In genomic region chr1:218718977-218719376, GRCh38 we compare ENCODE assay signal across 19 cellular contexts.
"Had no signal": no experiment of that assay in that cellular context is flagged by ENCODE, and none has a peak within 500 bp of the region (broad histone marks: within the 10 kb centered on the region; RNA-seq: fewer than 3 reads in every experiment).

No MANE protein-coding gene starts in this region.

- H3K27me3 ChIP-seq: adrenal gland, foreskin keratinocyte, heart left ventricle had no signal

- H3K4me1 ChIP-seq: adrenal gland, foreskin keratinocyte, left ventricle myocardium inferior, psoas muscle had no signal

- ATAC-seq: foreskin keratinocyte; heart left ventricle; natural killer cell treated with Interleukin-12 subunit alpha and Interleukin-12 subunit beta and Interleukin-15 and Interleukin-18, amount 100 ng/mL, for 72 hours; psoas muscle had no signal

- H3K9me3 Mint-ChIP-seq: activated T-helper 2 cell treated with anti-CD3 and anti-CD28 coated beads, Interferon-gamma antibody, Interleukin-2, Interleukin-4, amounts not matched to agents 10 μg/mL and 5 μg/mL and 100 μg/mL, durations not matched to agents 14 hours and 24 hours and 36 hours; stimulated activated naive CD8-positive, alpha-beta T cell treated with anti-CD3 and anti-CD28 coated beads, Interleukin-15, Interleukin-2, amounts not matched to agents 100 ng/mL and 50 ng/mL, for 24 hours; T-helper 1 cell treated with Interleukin-12 subunit alpha and Interleukin-12 subunit beta and Interleukin-4 antibody, amounts not matched to agents 30 μg/mL and 1 μg/mL, for 36 hours had no signal

- DNase-seq: activated CD4-positive, alpha-beta T cell treated with anti-CD3 and anti-CD28 coated beads, Interleukin-2, amount 50 U/mL, for 1 hour; activated CD4-positive, CD25-positive, alpha-beta regulatory T cell; activated naive CD4-positive, alpha-beta T cell treated with anti-CD3 and anti-CD28 coated beads, Interleukin-2, amount 10 ng/mL, durations not matched to agents 7 days and 5 days; adrenal gland; effector CD4-positive, alpha-beta T cell; foreskin keratinocyte; heart left ventricle; kidney; left ventricle myocardium inferior; mesenchymal stem cell; psoas muscle; stimulated activated CD4-positive, alpha-beta T cell treated with anti-CD3 and anti-CD28 coated beads, Interleukin-4, amount 100 ng/mL, for 1 hour; stimulated activated CD8-positive, alpha-beta memory T cell treated with anti-CD3 and anti-CD28 coated beads, Interleukin-4, amount 100 ng/mL, for 48 hours had no signal

- H3K27ac Mint-ChIP-seq: activated naive CD4-positive, alpha-beta T cell treated with anti-CD3 and anti-CD28 coated beads, Interleukin-2, amount 10 ng/mL, durations not matched to agents 7 days and 5 days; activated T-helper 2 cell treated with anti-CD3 and anti-CD28 coated beads, Interferon-gamma antibody, Interleukin-2, Interleukin-4, amounts not matched to agents 10 μg/mL and 5 μg/mL and 100 μg/mL, durations not matched to agents 14 hours and 24 hours and 36 hours; natural killer cell treated with Interleukin-12 subunit alpha and Interleukin-12 subunit beta and Interleukin-15 and Interleukin-18, amount 100 ng/mL, for 72 hours; stimulated activated naive CD8-positive, alpha-beta T cell treated with anti-CD3 and anti-CD28 coated beads, Interleukin-15, Interleukin-2, amounts not matched to agents 100 ng/mL and 50 ng/mL, for 24 hours; T-helper 1 cell treated with Interleukin-12 subunit alpha and Interleukin-12 subunit beta and Interleukin-4 antibody, amounts not matched to agents 30 μg/mL and 1 μg/mL, for 36 hours had no signal

- H3K27me3 Mint-ChIP-seq: activated naive CD4-positive, alpha-beta T cell treated with anti-CD3 and anti-CD28 coated beads, Interleukin-2, amount 10 ng/mL, durations not matched to agents 7 days and 5 days; natural killer cell treated with Interleukin-12 subunit alpha and Interleukin-12 subunit beta and Interleukin-15 and Interleukin-18, amount 100 ng/mL, for 72 hours; stimulated activated naive CD8-positive, alpha-beta T cell treated with anti-CD3 and anti-CD28 coated beads, Interleukin-15, Interleukin-2, amounts not matched to agents 100 ng/mL and 50 ng/mL, for 24 hours had no signal

- H3K36me3 Mint-ChIP-seq: activated naive CD4-positive, alpha-beta T cell treated with anti-CD3 and anti-CD28 coated beads, Interleukin-2, amount 10 ng/mL, durations not matched to agents 7 days and 5 days; natural killer cell treated with Interleukin-12 subunit alpha and Interleukin-12 subunit beta and Interleukin-15 and Interleukin-18, amount 100 ng/mL, for 72 hours had no signal

- H3K4me1 Mint-ChIP-seq: activated naive CD4-positive, alpha-beta T cell treated with anti-CD3 and anti-CD28 coated beads, Interleukin-2, amount 10 ng/mL, durations not matched to agents 7 days and 5 days had no signal

- H3K36me3 ChIP-seq: adrenal gland, heart left ventricle, left ventricle myocardium inferior, thoracic aorta had no signal

- H3K4me3 Mint-ChIP-seq: activated naive CD4-positive, alpha-beta T cell treated with anti-CD3 and anti-CD28 coated beads, Interleukin-2, amount 10 ng/mL, durations not matched to agents 7 days and 5 days; natural killer cell treated with Interleukin-12 subunit alpha and Interleukin-12 subunit beta and Interleukin-15 and Interleukin-18, amount 100 ng/mL, for 72 hours; stimulated activated naive CD8-positive, alpha-beta T cell treated with anti-CD3 and anti-CD28 coated beads, Interleukin-15, Interleukin-2, amounts not matched to agents 100 ng/mL and 50 ng/mL, for 24 hours; T-helper 1 cell treated with Interleukin-12 subunit alpha and Interleukin-12 subunit beta and Interleukin-4 antibody, amounts not matched to agents 30 μg/mL and 1 μg/mL, for 36 hours had no signal

- H3K9me3 ChIP-seq: adrenal gland, psoas muscle, thoracic aorta had no signal

- H3K27ac ChIP-seq: adrenal gland, epithelial cell of prostate, foreskin keratinocyte, left ventricle myocardium inferior, psoas muscle, thoracic aorta had no signal

- H3K4me3 ChIP-seq: adrenal gland, heart left ventricle, left ventricle myocardium inferior, psoas muscle, thoracic aorta had no signal
